In genomic region chr15:33384307-33384706, GRCh38 we compare ENCODE assay signal across 21 cellular contexts.
DNase-seq lines count a peak whose midpoint lies in the region; FAIRE-seq and TF ChIP-seq lines count a peak whose summit lies in the region.
"Had no signal": no experiment of that assay in that cellular context is flagged by ENCODE, and none has a peak within 500 bp of the region (broad histone marks: within the 10 kb centered on the region; RNA-seq: fewer than 3 reads in every experiment).

No MANE protein-coding gene starts in this region.

- H3K36me3 Mint-ChIP-seq in MCF 10A (ENCODE audit: insufficient read depth, unreplicated experiment), result no peaks in the 10 kb centered on the region
- H3K36me3 Mint-ChIP-seq: CD4-positive, CD25-positive, alpha-beta regulatory T cell; CD8-positive, alpha-beta T cell had no signal

- FAIRE-seq in RCC 7860 (lab: Jason Lieb, UNC), result peak; percentile 60
- FAIRE-seq in colon (lab: Jason Lieb, UNC), result peak; percentile 68
- peak; percentile 76 for FAIRE-seq in small intestine (lab: Jason Lieb, UNC)
- FAIRE-seq: GM12878, GM18507, H54 had no signal

- no peak overlapping the region for H3K27ac ChIP-seq in small intestine (ENCODE audit: low read depth in 1 of 2, low read length in 1 of 2)
- no peak overlapping the region for H3K27ac ChIP-seq in transverse colon
- H3K27ac ChIP-seq: BLaER1, C4-2B had no signal

- CTCF ChIA-PET in MCF 10A (lab: Yijun Ruan, JAX), result no interaction called here

- TF ChIP-seq EP300 in transverse colon (IDR thresholded peaks at IDR 0.05; ENCODE audit: low read depth), result no peak

- H3K27me3 ChIP-seq in small intestine (ENCODE audit: control insufficient read depth in 2 of 2, insufficient read depth in 2 of 2, low read length in 2 of 2), result peaks cover 0 to 1% of the 10 kb centered on the region in 2 donors
- H3K27me3 ChIP-seq in transverse colon, result no peaks in the 10 kb centered on the region
- H3K27me3 ChIP-seq: BLaER1 had no signal

- no peaks in the 10 kb centered on the region for H3K9me3 Mint-ChIP-seq in MCF 10A (ENCODE audit: unreplicated experiment)
- H3K9me3 Mint-ChIP-seq: CD8-positive, alpha-beta T cell; GM23338; HFFc6 had no signal

- H3K4me3 Mint-ChIP-seq in MCF 10A (ENCODE audit: unreplicated experiment), result no peak overlapping the region
- H3K4me3 Mint-ChIP-seq: B cell; CD4-positive, CD25-positive, alpha-beta regulatory T cell; CD8-positive, alpha-beta T cell; GM23338; HFFc6 had no signal

- in situ Hi-C loops in transverse colon (cut with MboI; ENCODE audit: low pct_ligation_motif_present in 1 of 4, low pct_unique_long_range_greater_than_20kb in 1 of 4, low sequenced_read_pairs in 3 of 4), result no loop called here

- POLR2A ChIA-PET in MCF 10A (lab: Yijun Ruan, JAX), result no interaction called here

- no peak overlapping the region for H3K27ac Mint-ChIP-seq in MCF 10A (ENCODE audit: low read depth, unreplicated experiment)
- H3K27ac Mint-ChIP-seq: B cell; CD4-positive, CD25-positive, alpha-beta regulatory T cell; CD8-positive, alpha-beta T cell; GM23338; HFFc6 had no signal

- H3K9me3 ChIP-seq in small intestine (ENCODE audit: control insufficient read depth, low read depth), result no peaks in the 10 kb centered on the region
- H3K9me3 ChIP-seq in transverse colon, result no peaks in the 10 kb centered on the region
- H3K9me3 ChIP-seq: BLaER1, Caco-2, HAP-1 had no signal

- TF ChIP-seq CTCF in transverse colon (IDR thresholded peaks at IDR 0.05) (no peak), MCF 10A (IDR thresholded peaks at IDR 0.05; ENCODE audit: unreplicated experiment) (no peak)

- DNase-seq in RCC 7860 (ENCODE audit: low spot score) (no peak), small intestine (no peak), transverse colon (no peak), NCI-H1092 (lab: John Stamatoyannopoulos, UW) (no peak), MCF 10A (ENCODE audit: unreplicated experiment) (no peak)
- DNase-seq: Caco-2; CD4-positive, CD25-positive, alpha-beta regulatory T cell; CD8-positive, alpha-beta T cell; DMS153; DND-41; GDM1; HFFc6 had no signal

- H3K4me3 ChIP-seq in small intestine (ENCODE audit: low read depth in 1 of 2, low read length in 2 of 2) (no peak overlapping the region), transverse colon (no peak overlapping the region)
- H3K4me3 ChIP-seq: BLaER1, GM12878, GM23338, HAP-1 had no signal

- H3K4me1 Mint-ChIP-seq in MCF 10A (ENCODE audit: insufficient read depth, unreplicated experiment), result no peaks in the 10 kb centered on the region
- H3K4me1 Mint-ChIP-seq: B cell; CD4-positive, CD25-positive, alpha-beta regulatory T cell; GM23338 had no signal

- intact Hi-C loops in transverse colon (cut with DNase I; ENCODE audit: low total_unique reads), result no loop called here
- intact Hi-C loops in MCF 10A (cut with micrococcal nuclease), result no loop called here

- no peak for TF ChIP-seq POLR2A in transverse colon (IDR thresholded peaks at IDR 0.05)

- H3K36me3 ChIP-seq in small intestine (ENCODE audit: control insufficient read depth in 2 of 2, insufficient read depth in 2 of 2, low read length in 2 of 2) (no peaks in the 10 kb centered on the region), transverse colon (no peaks in the 10 kb centered on the region)
- H3K36me3 ChIP-seq: BLaER1, HAP-1 had no signal

- no TSS peak for BruUV-seq in MCF 10A (replicated peaks; lab: Mats Ljungman, UMichigan)

- H3K4me1 ChIP-seq in small intestine (ENCODE audit: control insufficient read depth in 2 of 2, insufficient read depth in 1 of 2, low read depth in 1 of 2, low read length in 1 of 2) (no peaks in the 10 kb centered on the region), transverse colon (no peaks in the 10 kb centered on the region)
- H3K4me1 ChIP-seq: Caco-2, HAP-1 had no signal

- 81 to 83% (median 82%) methylated on average over 3 of the region's 3 CpGs for WGBS in small intestine, 3 donors
- 69 to 78% methylated on average over 3 of the region's 3 CpGs for WGBS in transverse colon (ENCODE audit: low coverage in 1 of 2), 2 donors

- H3K27me3 Mint-ChIP-seq in MCF 10A (ENCODE audit: insufficient read depth, unreplicated experiment), result peaks cover 31% of the 10 kb centered on the region
- H3K27me3 Mint-ChIP-seq: CD4-positive, CD25-positive, alpha-beta regulatory T cell had no signal
